1 cellular context compared by ENCODE assay signal in genomic region chr1:211722277-211723175, GRCh38.
TF ChIP-seq lines count a peak whose summit lies in the region.

No MANE protein-coding gene starts in this region.

TF ChIP-seq in IMR-90, 13 proteins besides CTCF, POLR2A, EP300 and RAD21 (continued from another document):
- TF ChIP-seq, protein P1, sequence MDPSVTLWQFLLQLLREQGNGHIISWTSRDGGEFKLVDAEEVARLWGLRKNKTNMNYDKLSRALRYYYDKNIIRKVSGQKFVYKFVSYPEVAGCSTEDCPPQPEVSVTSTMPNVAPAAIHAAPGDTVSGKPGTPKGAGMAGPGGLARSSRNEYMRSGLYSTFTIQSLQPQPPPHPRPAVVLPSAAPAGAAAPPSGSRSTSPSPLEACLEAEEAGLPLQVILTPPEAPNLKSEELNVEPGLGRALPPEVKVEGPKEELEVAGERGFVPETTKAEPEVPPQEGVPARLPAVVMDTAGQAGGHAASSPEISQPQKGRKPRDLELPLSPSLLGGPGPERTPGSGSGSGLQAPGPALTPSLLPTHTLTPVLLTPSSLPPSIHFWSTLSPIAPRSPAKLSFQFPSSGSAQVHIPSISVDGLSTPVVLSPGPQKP (IDR thresholded peaks at IDR 0.05; ENCODE audit: borderline replicate concordance, low read depth, low read length) = no peak
- TF ChIP-seq BHLHE40 (IDR thresholded peaks at IDR 0.05; ENCODE audit: low read depth, low read length) (no peak), SMC3 (IDR thresholded peaks at IDR 0.05; ENCODE audit: low read depth, low read length) (no peak), FOS (IDR thresholded peaks at IDR 0.05; ENCODE audit: low read depth, low read length) (no peak), MAZ (IDR thresholded peaks at IDR 0.05; ENCODE audit: borderline replicate concordance, low read depth, low read length) (no peak), RCOR1 (IDR thresholded peaks at IDR 0.05; ENCODE audit: insufficient replicate concordance, low read length) (no peak), MXI1 (IDR thresholded peaks at IDR 0.05; ENCODE audit: borderline replicate concordance, low read depth, low read length) (no peak)
- TF ChIP-seq, protein P2, sequence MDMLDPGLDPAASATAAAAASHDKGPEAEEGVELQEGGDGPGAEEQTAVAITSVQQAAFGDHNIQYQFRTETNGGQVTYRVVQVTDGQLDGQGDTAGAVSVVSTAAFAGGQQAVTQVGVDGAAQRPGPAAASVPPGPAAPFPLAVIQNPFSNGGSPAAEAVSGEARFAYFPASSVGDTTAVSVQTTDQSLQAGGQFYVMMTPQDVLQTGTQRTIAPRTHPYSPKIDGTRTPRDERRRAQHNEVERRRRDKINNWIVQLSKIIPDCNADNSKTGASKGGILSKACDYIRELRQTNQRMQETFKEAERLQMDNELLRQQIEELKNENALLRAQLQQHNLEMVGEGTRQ (IDR thresholded peaks at IDR 0.05; ENCODE audit: low read depth, low read length) = no peak
